Comparison of ENCODE assay signal across 14 cellular contexts in the genomic region with DNA sequence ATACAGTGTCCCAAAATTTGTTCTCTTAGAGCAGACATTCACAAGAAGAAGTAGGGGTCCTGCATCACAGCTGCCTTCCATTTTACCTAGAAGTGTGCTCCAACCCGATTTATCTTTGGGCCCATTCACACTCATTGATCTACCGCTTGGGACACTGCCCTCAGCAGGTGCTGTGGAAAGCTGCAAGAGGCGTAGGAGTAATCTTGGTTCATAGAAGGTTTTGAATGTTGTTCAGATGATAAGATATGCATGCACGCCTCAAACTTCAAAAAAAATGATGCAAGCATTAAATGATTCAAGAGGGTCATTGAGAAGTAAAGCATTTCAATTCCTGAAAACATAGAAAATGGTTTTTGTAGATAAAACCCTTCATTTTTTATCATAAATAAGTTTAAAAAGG. TPM values are rescaled to one million over a fixed set of nuclear protein-coding genes. Genes with fewer than 3 reads are reported as not detected.
DNase-seq lines count a peak whose midpoint lies in the region; FAIRE-seq and TF ChIP-seq lines count a peak whose summit lies in the region.
"Had no signal": no experiment of that assay in that cellular context is flagged by ENCODE, and none has a peak within 500 bp of the region (broad histone marks: within the 10 kb centered on the region; RNA-seq: fewer than 3 reads in every experiment).

No MANE protein-coding gene starts in this region.

- FAIRE-seq in GM12892 (lab: Jason Lieb, UNC) (no peak), kidney (lab: Jason Lieb, UNC) (no peak)

- peaks cover 2 to 11% of the 10 kb centered on the region in 2 donors for H3K4me1 ChIP-seq in kidney (ENCODE audit: control insufficient read depth in 1 of 2, insufficient read depth in 1 of 2, low read depth in 1 of 2, low read length in 2 of 2)
- H3K4me1 ChIP-seq: prostate gland had no signal

- DNase-seq in SKM-1 (lab: John Stamatoyannopoulos, UW; ENCODE audit: unreplicated experiment) (peak; percentile 19), SKM-1 treated with dmso at 0.1 percent for 144 hours (lab: John Stamatoyannopoulos, UW; ENCODE audit: unreplicated experiment) (no peak), NB4 (ENCODE audit: low read depth) (peak; percentile 7), chondrocyte (ENCODE audit: low spot score) (no peak), progenitor cell of endocrine pancreas (ENCODE audit: low spot score, unreplicated experiment) (no peak), GM12892 (ENCODE audit: insufficient read length) (no peak), kidney (no peak)
- no peak for DNase-seq in activated effector memory CD4-positive, alpha-beta T cell treated with anti-CD3 and anti-CD28 coated beads, Interleukin-2, amount 50 U/mL, for 16 hours
- DNase-seq: activated CD4-positive, alpha-beta T cell treated with anti-CD3 and anti-CD28 coated beads for 1 hour; left ventricle myocardium superior had no signal

- H3K27me3 Mint-ChIP-seq in chondrocyte (ENCODE audit: low read depth) (no peaks in the 10 kb centered on the region), progenitor cell of endocrine pancreas (no peaks in the 10 kb centered on the region)
- H3K27me3 Mint-ChIP-seq: activated T-helper 17 cell treated with anti-CD3 and anti-CD28 coated beads, Interleukin-2, amount 50 U/mL, for 72 hours had no signal

- no peak for TF ChIP-seq POLR2A in NB4 (IDR thresholded peaks at IDR 0.05; ENCODE audit: extremely low read depth, insufficient read length)
- TF ChIP-seq POLR2A in GM12892 (IDR thresholded peaks at IDR 0.05; ENCODE audit: low read depth, low read length) = no peak

- H3K9me3 Mint-ChIP-seq in chondrocyte (ENCODE audit: low read depth) (no peaks in the 10 kb centered on the region), progenitor cell of endocrine pancreas (ENCODE audit: low read depth) (no peaks in the 10 kb centered on the region)
- H3K9me3 Mint-ChIP-seq: activated T-helper 17 cell treated with anti-CD3 and anti-CD28 coated beads, Interleukin-2, amount 50 U/mL, for 72 hours had no signal

- no peak overlapping the region for H3K9ac ChIP-seq in kidney (ENCODE audit: low read length in 2 of 2)

- H3K27ac ChIP-seq in kidney (ENCODE audit: low read depth in 2 of 2, low read length in 2 of 2) = no peak overlapping the region
- H3K27ac ChIP-seq: prostate gland had no signal

- H3K9me3 ChIP-seq in kidney (ENCODE audit: control insufficient read depth in 1 of 2, low read length in 2 of 2) = no peaks in the 10 kb centered on the region
- H3K9me3 ChIP-seq: gastroesophageal sphincter, prostate gland, thoracic aorta had no signal

- H3K36me3 ChIP-seq in kidney (ENCODE audit: control insufficient read depth in 1 of 2, insufficient read depth in 2 of 2, low read length in 2 of 2) = no peaks in the 10 kb centered on the region
- H3K36me3 ChIP-seq: gastroesophageal sphincter, prostate gland, thoracic aorta had no signal

- peaks cover 69% of the 10 kb centered on the region for H3K4me1 Mint-ChIP-seq in chondrocyte (ENCODE audit: low read depth)
- H3K4me1 Mint-ChIP-seq in progenitor cell of endocrine pancreas (ENCODE audit: low read depth) = peaks cover 20% of the 10 kb centered on the region

- H3K36me3 Mint-ChIP-seq in chondrocyte (ENCODE audit: low read depth) (peaks cover 3% of the 10 kb centered on the region), progenitor cell of endocrine pancreas (ENCODE audit: insufficient read depth) (no peaks in the 10 kb centered on the region)

- H3K27ac Mint-ChIP-seq in chondrocyte (ENCODE audit: unreplicated experiment) (peak overlapping the region; percentile 69), progenitor cell of endocrine pancreas (no peak overlapping the region)
- H3K27ac Mint-ChIP-seq: activated T-helper 17 cell treated with anti-CD3 and anti-CD28 coated beads, Interleukin-2, amount 50 U/mL, for 72 hours had no signal

- H3K4me3 Mint-ChIP-seq in chondrocyte (ENCODE audit: unreplicated experiment) (no peak overlapping the region), progenitor cell of endocrine pancreas (ENCODE audit: low read depth) (no peak overlapping the region)
- H3K4me3 Mint-ChIP-seq: activated T-helper 17 cell treated with anti-CD3 and anti-CD28 coated beads, Interleukin-2, amount 50 U/mL, for 72 hours had no signal

- H3K4me3 ChIP-seq in NB4 (ENCODE audit: low read depth, low read length) (no peak overlapping the region), kidney (ENCODE audit: low read length in 2 of 2) (no peak overlapping the region)
- H3K4me3 ChIP-seq: gastroesophageal sphincter, prostate gland, thoracic aorta had no signal

- intact Hi-C loops in kidney (cut with DNase I) = no loop called here

- TF ChIP-seq CTCF in NB4 (IDR thresholded peaks at IDR 0.05; ENCODE audit: low read depth, low read length) (peak; percentile 31), chondrocyte (IDR thresholded peaks at IDR 0.05) (peak; percentile 50), progenitor cell of endocrine pancreas (IDR thresholded peaks at IDR 0.05; ENCODE audit: unreplicated experiment) (peak; percentile 41), kidney (IDR thresholded peaks at IDR 0.05; ENCODE audit: borderline replicate concordance, extremely low read depth, insufficient read depth) (no peak)

RNA-seq across cellular contexts. Expression of a gene that starts 18.6 kb away (rescaled TPM):
- total RNA-seq in chondrocyte (not detected in 3 replicates), progenitor cell of endocrine pancreas (not detected in 2 replicates), kidney (not detected)
- polyA plus RNA-seq in GM12892 (2012; ENCODE audit: missing spikeins) = not detected
- not detected for polyA plus RNA-seq in kidney (ENCODE audit: insufficient read depth, low read depth, low replicate concordance)
- total RNA-seq: gastroesophageal sphincter, thoracic aorta had no signal

RNA-seq across cellular contexts. Expression of a gene that starts 42.0 kb away (rescaled TPM):
- 20.9 to 22.0 TPM (median 21.7 TPM) in 3 replicates for total RNA-seq in chondrocyte
- 28.6 and 30.3 TPM in 2 replicates for total RNA-seq in progenitor cell of endocrine pancreas
- polyA plus RNA-seq in GM12892 (2012; ENCODE audit: missing spikeins) = 15.9 TPM
- total RNA-seq in kidney = 27.6 TPM
- 28.6 TPM for polyA plus RNA-seq in kidney (ENCODE audit: insufficient read depth, low read depth, low replicate concordance)

Comparison
In these comparisons a context has a peak if more than half of its experiments do, and no peak if none do; other contexts are left out.
1. DNase-seq: peak in SKM-1 (single experiment) and NB4 (single experiment); none in SKM-1 treated with dmso at 0.1 percent for 144 hours (single experiment), chondrocyte (single experiment), progenitor cell of endocrine pancreas (single experiment), GM12892 (single experiment), activated effector memory CD4-positive, alpha-beta T cell treated with anti-CD3 and anti-CD28 coated beads, Interleukin-2, amount 50 U/mL, for 16 hours (single experiment) and kidney (single experiment).